8 cellular contexts compared by ENCODE assay signal in genomic region chr10:27099916-27100799, GRCh38. TPM values are rescaled to one million over a fixed set of nuclear protein-coding genes. Genes with fewer than 3 reads are reported as not detected.
A peak's percentile ranks its signal among the peaks of the same experiment; 100 is the strongest.
DNase-seq lines count a peak whose midpoint lies in the region; TF ChIP-seq lines count a peak whose summit lies in the region.

TSS of gene ANKRD26 (minus strand) at chr10:27100494. CDS start at chr10:27100326, 168 bp downstream.

- peaks cover 22% of the 10 kb centered on the region for H3K36me3 Mint-ChIP-seq in nephron progenitor cell (ENCODE audit: low read depth)
- peaks cover 12% of the 10 kb centered on the region for H3K36me3 Mint-ChIP-seq in stimulated activated naive CD8-positive, alpha-beta T cell treated with anti-CD3 and anti-CD28 coated beads, Interleukin-15, Interleukin-2, amounts not matched to agents 100 ng/mL and 50 ng/mL, for 24 hours (ENCODE audit: low read depth)

- DNase-seq in H7 (peak; percentile 87), M059J (ENCODE audit: low read depth) (peak; percentile 91), activated gamma-delta T cell (lab: John Stamatoyannopoulos, UW) (peak; percentile 89), fibroblast of villous mesenchyme (ENCODE audit: low read depth) (peak; percentile 97), nephron progenitor cell (peak; percentile 98)

- peaks cover 4% of the 10 kb centered on the region for H3K9me3 Mint-ChIP-seq in nephron progenitor cell
- no peaks in the 10 kb centered on the region for H3K9me3 Mint-ChIP-seq in stimulated activated naive CD8-positive, alpha-beta T cell treated with anti-CD3 and anti-CD28 coated beads, Interleukin-15, Interleukin-2, amounts not matched to agents 100 ng/mL and 50 ng/mL, for 24 hours

- no peaks in the 10 kb centered on the region for H3K27me3 ChIP-seq in H7 (ENCODE audit: control insufficient read depth, insufficient read depth, low read length)

- H3K27ac Mint-ChIP-seq in nephron progenitor cell, result peak within 1 kb of the TSS; percentile 98
- H3K27ac Mint-ChIP-seq in stimulated activated naive CD8-positive, alpha-beta T cell treated with anti-CD3 and anti-CD28 coated beads, Interleukin-15, Interleukin-2, amounts not matched to agents 100 ng/mL and 50 ng/mL, for 24 hours, result peak within 1 kb of the TSS; percentile 100

- H3K4me3 Mint-ChIP-seq in nephron progenitor cell, result peak within 1 kb of the TSS; percentile 94
- H3K4me3 Mint-ChIP-seq in stimulated activated naive CD8-positive, alpha-beta T cell treated with anti-CD3 and anti-CD28 coated beads, Interleukin-15, Interleukin-2, amounts not matched to agents 100 ng/mL and 50 ng/mL, for 24 hours, result peak within 1 kb of the TSS; percentile 91

- peaks cover 24% of the 10 kb centered on the region for H3K4me1 Mint-ChIP-seq in nephron progenitor cell
- H3K4me1 Mint-ChIP-seq in stimulated activated naive CD8-positive, alpha-beta T cell treated with anti-CD3 and anti-CD28 coated beads, Interleukin-15, Interleukin-2, amounts not matched to agents 100 ng/mL and 50 ng/mL, for 24 hours (ENCODE audit: low read depth), result peaks cover 52% of the 10 kb centered on the region

- no peak for TF ChIP-seq CTCF in fibroblast of villous mesenchyme (IDR thresholded peaks at IDR 0.05; ENCODE audit: insufficient read depth, low read depth, low read length)
- no peak for TF ChIP-seq CTCF in nephron progenitor cell (IDR thresholded peaks at IDR 0.05)

- H3K9ac ChIP-seq in ES-I3 (ENCODE audit: low read depth, low read length), result peak within 1 kb of the TSS; percentile 74

- no peaks in the 10 kb centered on the region for H3K9me3 ChIP-seq in ES-I3 (ENCODE audit: control insufficient read depth, insufficient read depth, low read length)

- no peaks in the 10 kb centered on the region for H3K4me1 ChIP-seq in ES-I3 (ENCODE audit: insufficient read depth, low read length)

- peaks cover 3% of the 10 kb centered on the region for H3K27me3 Mint-ChIP-seq in nephron progenitor cell (ENCODE audit: low read depth, poor library complexity)
- H3K27me3 Mint-ChIP-seq in stimulated activated naive CD8-positive, alpha-beta T cell treated with anti-CD3 and anti-CD28 coated beads, Interleukin-15, Interleukin-2, amounts not matched to agents 100 ng/mL and 50 ng/mL, for 24 hours, result peaks cover 3% of the 10 kb centered on the region

- H3K36me3 ChIP-seq in ES-I3 (ENCODE audit: insufficient read depth, low read length), result no peaks in the 10 kb centered on the region; the same call in 1 of the 2 replicates
- no peaks in the 10 kb centered on the region for H3K36me3 ChIP-seq in H7 (replicated peaks; ENCODE audit: control insufficient read depth, insufficient read depth, low read length)

- peak within 1 kb of the TSS; percentile 60 for H3K4me3 ChIP-seq in H7 (ENCODE audit: insufficient read depth, low read depth, low read length)
- H3K4me3 ChIP-seq in fibroblast of villous mesenchyme (ENCODE audit: low read depth, low read length), result peak within 1 kb of the TSS; percentile 89

- peak; percentile 94 for TF ChIP-seq POLR2A in Raji (IDR thresholded peaks at IDR 0.05; ENCODE audit: insufficient read depth, low read depth, low read length)

RNA-seq across cellular contexts. Expression of gene ANKRD26, which starts in this region (rescaled TPM):
- 2.2 and 5.3 TPM in 2 replicates for total RNA-seq in H7 (2014; rRNA removed; shearing (Covaris generic))
- 2.9 and 4.8 TPM in 2 replicates for total RNA-seq in M059J (2014; rRNA removed; shearing (Covaris generic))
- total RNA-seq in fibroblast of villous mesenchyme, result 9.3 and 16.8 TPM in 2 replicates

Comparison
In these comparisons a context has a peak if more than half of its experiments do, and no peak if none do; other contexts are left out.
1. Peak in every context shown above with its lines: DNase-seq and H3K4me3 ChIP-seq.